ENCODE assay signal across 1 cellular context in the genomic region with DNA sequence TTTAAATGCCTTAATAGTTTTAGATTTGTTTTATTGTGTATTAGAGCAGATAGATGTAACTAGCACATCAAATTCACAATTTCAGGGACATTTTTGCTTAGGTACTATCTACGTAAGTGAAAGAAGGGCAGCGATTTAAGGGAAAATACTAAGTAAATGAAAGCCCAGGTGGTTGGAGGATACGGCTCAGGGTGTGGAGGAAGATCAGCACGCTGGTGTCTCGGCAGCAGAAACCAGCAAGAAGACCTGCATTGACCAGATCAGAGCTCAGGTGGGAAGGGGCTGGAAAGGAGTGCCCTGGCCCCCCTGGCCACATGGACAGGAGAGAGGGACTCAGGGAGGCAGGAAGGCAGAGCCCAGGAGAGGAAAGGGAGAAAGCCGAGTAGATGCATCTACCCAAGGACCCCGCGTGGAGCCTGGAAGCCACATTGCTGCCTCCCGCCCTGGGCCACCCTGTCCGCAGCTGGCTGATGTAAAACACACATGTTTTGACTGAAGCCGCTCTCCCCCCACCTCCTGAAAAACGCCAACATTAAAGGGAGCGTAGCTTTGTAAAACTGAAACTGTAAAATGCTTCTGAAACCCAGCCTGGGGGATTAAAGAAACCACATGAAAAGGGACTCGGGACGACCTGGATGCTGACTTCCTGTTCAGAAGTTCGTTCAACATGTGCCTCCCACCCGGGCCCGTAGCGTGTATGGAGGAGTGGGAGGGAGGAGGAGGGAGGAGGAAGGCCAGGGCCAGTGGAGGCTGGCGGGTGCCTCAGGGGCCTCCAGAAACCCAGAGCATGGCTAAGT.
A peak's percentile ranks its signal among the peaks of the same experiment; 100 is the strongest.
TF ChIP-seq lines count a peak whose summit lies in the region.

No MANE protein-coding gene starts in this region.

TF ChIP-seq in HEK293, 187 proteins besides CTCF, POLR2A, EP300 and RAD21 (continued from another document):
- TF ChIP-seq, protein P1, sequence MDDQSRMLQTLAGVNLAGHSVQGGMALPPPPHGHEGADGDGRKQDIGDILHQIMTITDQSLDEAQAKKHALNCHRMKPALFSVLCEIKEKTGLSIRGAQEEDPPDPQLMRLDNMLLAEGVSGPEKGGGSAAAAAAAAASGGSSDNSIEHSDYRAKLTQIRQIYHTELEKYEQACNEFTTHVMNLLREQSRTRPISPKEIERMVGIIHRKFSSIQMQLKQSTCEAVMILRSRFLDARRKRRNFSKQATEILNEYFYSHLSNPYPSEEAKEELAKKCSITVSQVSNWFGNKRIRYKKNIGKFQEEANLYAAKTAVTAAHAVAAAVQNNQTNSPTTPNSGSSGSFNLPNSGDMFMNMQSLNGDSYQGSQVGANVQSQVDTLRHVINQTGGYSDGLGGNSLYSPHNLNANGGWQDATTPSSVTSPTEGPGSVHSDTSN (CRISPR knock-in tag; IDR thresholded peaks at IDR 0.05): no peak
- TF ChIP-seq WT1 (tag by site-specific recombination; IDR thresholded peaks at IDR 0.05) (no peak), ZNF37A (tag by site-specific recombination; IDR thresholded peaks at IDR 0.05) (no peak), ZNF658 (tag by site-specific recombination; IDR thresholded peaks at IDR 0.05) (no peak), ZNF791 (tag by site-specific recombination; IDR thresholded peaks at IDR 0.05) (no peak), EGR2 (tag by site-specific recombination; IDR thresholded peaks at IDR 0.05; ENCODE audit: low read depth) (peak; percentile 72; the same call in 1 of the 2 replicates), PRDM1 (tag by site-specific recombination; IDR thresholded peaks at IDR 0.05) (peak; percentile 70), SETDB1 (IDR thresholded peaks at IDR 0.05; ENCODE audit: insufficient read length, low read length) (no peak), SP2 (tag by site-specific recombination; IDR thresholded peaks at IDR 0.05) (0 out of 2 replicates have a peak, but pooled peaks have one; percentile 14), ZXDB (tag by site-specific recombination; IDR thresholded peaks at IDR 0.05) (no peak), ZNF48 (tag by site-specific recombination; IDR thresholded peaks at IDR 0.05) (no peak), ZNF529 (tag by site-specific recombination; IDR thresholded peaks at IDR 0.05; ENCODE audit: insufficient replicate concordance) (no peak), ZNF23 (tag by site-specific recombination; IDR thresholded peaks at IDR 0.05; ENCODE audit: borderline replicate concordance) (no peak), ZNF398 (tag by site-specific recombination; IDR thresholded peaks at IDR 0.05) (no peak), ZNF768 (tag by site-specific recombination; IDR thresholded peaks at IDR 0.05) (no peak), SALL2 (tag by site-specific recombination; IDR thresholded peaks at IDR 0.05; ENCODE audit: borderline replicate concordance) (no peak), GLI2 (tag by site-specific recombination; IDR thresholded peaks at IDR 0.05; ENCODE audit: borderline replicate concordance, low read depth) (no peak), ZNF146 (tag by site-specific recombination; IDR thresholded peaks at IDR 0.05) (no peak), ZNF2 (tag by site-specific recombination; IDR thresholded peaks at IDR 0.05) (no peak), ZNF596 (tag by site-specific recombination; IDR thresholded peaks at IDR 0.05) (no peak), ZEB2 (tag by site-specific recombination; IDR thresholded peaks at IDR 0.05) (no peak), ZNF114 (tag by site-specific recombination; IDR thresholded peaks at IDR 0.05) (no peak), ZNF571 (tag by site-specific recombination; IDR thresholded peaks at IDR 0.05) (no peak), ZNF280D (tag by site-specific recombination; IDR thresholded peaks at IDR 0.05) (no peak), ZNF423 (tag by site-specific recombination; IDR thresholded peaks at IDR 0.05) (no peak)
- TF ChIP-seq, protein P2, sequence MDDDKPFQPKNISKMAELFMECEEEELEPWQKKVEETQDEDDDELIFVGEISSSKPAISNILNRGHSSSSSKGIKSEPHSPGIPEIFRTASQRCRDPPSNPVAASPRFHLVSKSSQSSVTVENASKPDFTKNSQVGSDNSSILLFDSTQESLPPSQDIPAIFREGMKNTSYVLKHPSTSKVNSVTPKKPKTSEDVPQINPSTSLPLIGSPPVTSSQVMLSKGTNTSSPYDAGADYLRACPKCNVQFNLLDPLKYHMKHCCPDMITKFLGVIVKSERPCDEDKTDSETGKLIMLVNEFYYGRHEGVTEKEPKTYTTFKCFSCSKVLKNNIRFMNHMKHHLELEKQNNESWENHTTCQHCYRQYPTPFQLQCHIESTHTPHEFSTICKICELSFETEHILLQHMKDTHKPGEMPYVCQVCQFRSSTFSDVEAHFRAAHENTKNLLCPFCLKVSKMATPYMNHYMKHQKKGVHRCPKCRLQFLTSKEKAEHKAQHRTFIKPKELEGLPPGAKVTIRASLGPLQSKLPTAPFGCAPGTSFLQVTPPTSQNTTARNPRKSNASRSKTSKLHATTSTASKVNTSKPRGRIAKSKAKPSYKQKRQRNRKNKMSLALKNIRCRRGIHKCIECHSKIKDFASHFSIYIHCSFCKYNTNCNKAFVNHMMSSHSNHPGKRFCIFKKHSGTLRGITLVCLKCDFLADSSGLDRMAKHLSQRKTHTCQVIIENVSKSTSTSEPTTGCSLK (tag by site-specific recombination; IDR thresholded peaks at IDR 0.05): no peak
- TF ChIP-seq, protein P3, sequence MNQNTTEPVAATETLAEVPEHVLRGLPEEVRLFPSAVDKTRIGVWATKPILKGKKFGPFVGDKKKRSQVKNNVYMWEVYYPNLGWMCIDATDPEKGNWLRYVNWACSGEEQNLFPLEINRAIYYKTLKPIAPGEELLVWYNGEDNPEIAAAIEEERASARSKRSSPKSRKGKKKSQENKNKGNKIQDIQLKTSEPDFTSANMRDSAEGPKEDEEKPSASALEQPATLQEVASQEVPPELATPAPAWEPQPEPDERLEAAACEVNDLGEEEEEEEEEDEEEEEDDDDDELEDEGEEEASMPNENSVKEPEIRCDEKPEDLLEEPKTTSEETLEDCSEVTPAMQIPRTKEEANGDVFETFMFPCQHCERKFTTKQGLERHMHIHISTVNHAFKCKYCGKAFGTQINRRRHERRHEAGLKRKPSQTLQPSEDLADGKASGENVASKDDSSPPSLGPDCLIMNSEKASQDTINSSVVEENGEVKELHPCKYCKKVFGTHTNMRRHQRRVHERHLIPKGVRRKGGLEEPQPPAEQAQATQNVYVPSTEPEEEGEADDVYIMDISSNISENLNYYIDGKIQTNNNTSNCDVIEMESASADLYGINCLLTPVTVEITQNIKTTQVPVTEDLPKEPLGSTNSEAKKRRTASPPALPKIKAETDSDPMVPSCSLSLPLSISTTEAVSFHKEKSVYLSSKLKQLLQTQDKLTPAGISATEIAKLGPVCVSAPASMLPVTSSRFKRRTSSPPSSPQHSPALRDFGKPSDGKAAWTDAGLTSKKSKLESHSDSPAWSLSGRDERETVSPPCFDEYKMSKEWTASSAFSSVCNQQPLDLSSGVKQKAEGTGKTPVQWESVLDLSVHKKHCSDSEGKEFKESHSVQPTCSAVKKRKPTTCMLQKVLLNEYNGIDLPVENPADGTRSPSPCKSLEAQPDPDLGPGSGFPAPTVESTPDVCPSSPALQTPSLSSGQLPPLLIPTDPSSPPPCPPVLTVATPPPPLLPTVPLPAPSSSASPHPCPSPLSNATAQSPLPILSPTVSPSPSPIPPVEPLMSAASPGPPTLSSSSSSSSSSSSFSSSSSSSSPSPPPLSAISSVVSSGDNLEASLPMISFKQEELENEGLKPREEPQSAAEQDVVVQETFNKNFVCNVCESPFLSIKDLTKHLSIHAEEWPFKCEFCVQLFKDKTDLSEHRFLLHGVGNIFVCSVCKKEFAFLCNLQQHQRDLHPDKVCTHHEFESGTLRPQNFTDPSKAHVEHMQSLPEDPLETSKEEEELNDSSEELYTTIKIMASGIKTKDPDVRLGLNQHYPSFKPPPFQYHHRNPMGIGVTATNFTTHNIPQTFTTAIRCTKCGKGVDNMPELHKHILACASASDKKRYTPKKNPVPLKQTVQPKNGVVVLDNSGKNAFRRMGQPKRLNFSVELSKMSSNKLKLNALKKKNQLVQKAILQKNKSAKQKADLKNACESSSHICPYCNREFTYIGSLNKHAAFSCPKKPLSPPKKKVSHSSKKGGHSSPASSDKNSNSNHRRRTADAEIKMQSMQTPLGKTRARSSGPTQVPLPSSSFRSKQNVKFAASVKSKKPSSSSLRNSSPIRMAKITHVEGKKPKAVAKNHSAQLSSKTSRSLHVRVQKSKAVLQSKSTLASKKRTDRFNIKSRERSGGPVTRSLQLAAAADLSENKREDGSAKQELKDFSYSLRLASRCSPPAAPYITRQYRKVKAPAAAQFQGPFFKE (tag by site-specific recombination; IDR thresholded peaks at IDR 0.05; ENCODE audit: borderline replicate concordance): no peak
